Comparison of ENCODE assay signal across 23 cellular contexts in genomic region chr12:2642896-2643425, GRCh38.
"Had no signal": no experiment of that assay in that cellular context is flagged by ENCODE, and none has a peak within 500 bp of the region (broad histone marks: within the 10 kb centered on the region; RNA-seq: fewer than 3 reads in every experiment).

No MANE protein-coding gene starts in this region.

- H3K4me1 Mint-ChIP-seq: activated B cell treated with CpG ODN at 0.5 μM for 24 hours had no signal

- H3K27me3 ChIP-seq: breast epithelium, tibial nerve had no signal

- H3K27ac ChIP-seq: breast epithelium, epithelial cell of prostate, tibial nerve had no signal

- H3K36me3 ChIP-seq: breast epithelium, tibial nerve had no signal

- H3K36me3 Mint-ChIP-seq: activated naive CD4-positive, alpha-beta T cell treated with anti-CD3 and anti-CD28 coated beads, Interleukin-2, amount 50 U/mL, for 72 hours; natural killer cell treated with Interleukin-12 subunit alpha and Interleukin-12 subunit beta and Interleukin-15 and Interleukin-18, amount 100 ng/mL, for 72 hours; T-cell had no signal

- ATAC-seq: heart right ventricle; left ventricle myocardium superior; natural killer cell treated with Interleukin-12 subunit alpha and Interleukin-12 subunit beta and Interleukin-15 and Interleukin-18, amount 100 ng/mL, for 72 hours; SK-N-SH treated with all-trans-retinoic acid at 6 μM for 48 hours had no signal

- H3K9me3 Mint-ChIP-seq: activated B cell treated with CpG ODN at 0.5 μM for 24 hours; activated naive CD4-positive, alpha-beta T cell treated with anti-CD3 and anti-CD28 coated beads, Interleukin-2, amount 50 U/mL, for 72 hours; activated T-helper 1 cell treated with anti-CD3 and anti-CD28 coated beads, Interleukin-12 subunit alpha, Interleukin-12 subunit beta, Interleukin-2, Interleukin-4 antibody, amounts not matched to agents 30 ng/mL and 10 ng/mL and 1 ng/mL, durations not matched to agents 14 hours and 24 hours and 36 hours; natural killer cell treated with Interleukin-12 subunit alpha and Interleukin-12 subunit beta and Interleukin-15 and Interleukin-18, amount 100 ng/mL, for 72 hours; stimulated activated naive CD8-positive, alpha-beta T cell treated with anti-CD3 and anti-CD28 coated beads, Interleukin-15, amount 100 ng/mL, for 72 hours; T-cell had no signal

- H3K4me3 Mint-ChIP-seq: activated B cell treated with CpG ODN at 0.5 μM for 24 hours; activated CD4-positive, alpha-beta T cell treated with anti-CD3 and anti-CD28 coated beads for 36 hours; activated T-helper 1 cell treated with anti-CD3 and anti-CD28 coated beads, Interleukin-12 subunit alpha, Interleukin-12 subunit beta, Interleukin-2, Interleukin-4 antibody, amounts not matched to agents 30 ng/mL and 10 ng/mL and 1 ng/mL, durations not matched to agents 14 hours and 24 hours and 36 hours; natural killer cell treated with Interleukin-12 subunit alpha and Interleukin-12 subunit beta and Interleukin-15 and Interleukin-18, amount 100 ng/mL, for 72 hours had no signal

- H3K9me3 ChIP-seq: breast epithelium, heart right ventricle, tibial nerve had no signal

- H3K27ac Mint-ChIP-seq: activated B cell treated with CpG ODN at 0.5 μM for 24 hours; activated CD4-positive, alpha-beta T cell treated with anti-CD3 and anti-CD28 coated beads for 36 hours; activated T-helper 1 cell treated with anti-CD3 and anti-CD28 coated beads, Interleukin-12 subunit alpha, Interleukin-12 subunit beta, Interleukin-2, Interleukin-4 antibody, amounts not matched to agents 30 ng/mL and 10 ng/mL and 1 ng/mL, durations not matched to agents 14 hours and 24 hours and 36 hours; natural killer cell treated with Interleukin-12 subunit alpha and Interleukin-12 subunit beta and Interleukin-15 and Interleukin-18, amount 100 ng/mL, for 72 hours; progenitor cell of endocrine pancreas; T-cell had no signal

- H3K4me1 ChIP-seq: breast epithelium had no signal

- H3K4me3 ChIP-seq: breast epithelium, heart right ventricle, tibial nerve had no signal

- DNase-seq: activated B cell treated with CpG ODN at 0.5 μM for 24 hours; activated CD4-positive, alpha-beta T cell treated with anti-CD3 and anti-CD28 coated beads, Interleukin-2, amount 50 U/mL, for 48 hours; activated gamma-delta T cell; amniotic stem cell; cerebellar nuclear complex; cortex of kidney; heart right ventricle; kidney glomerular epithelial cell; left ventricle myocardium superior; retina; stimulated activated CD4-positive, alpha-beta T cell treated with anti-CD3 and anti-CD28 coated beads, Interleukin-1b, Interleukin-23, amount 100 ng/mL, for 48 hours; T1000 had no signal
